ENCODE assay signal across 1 cellular context in genomic region chr17:31743767-31744166, GRCh38.
TF ChIP-seq lines count a peak whose summit lies in the region.

No MANE protein-coding gene starts in this region.

TF ChIP-seq in H1, 55 proteins besides CTCF, POLR2A, EP300 and RAD21:
- TF ChIP-seq TBP (IDR thresholded peaks at IDR 0.05; ENCODE audit: low read depth, low read length), result no peak
- TF ChIP-seq, protein P1, sequence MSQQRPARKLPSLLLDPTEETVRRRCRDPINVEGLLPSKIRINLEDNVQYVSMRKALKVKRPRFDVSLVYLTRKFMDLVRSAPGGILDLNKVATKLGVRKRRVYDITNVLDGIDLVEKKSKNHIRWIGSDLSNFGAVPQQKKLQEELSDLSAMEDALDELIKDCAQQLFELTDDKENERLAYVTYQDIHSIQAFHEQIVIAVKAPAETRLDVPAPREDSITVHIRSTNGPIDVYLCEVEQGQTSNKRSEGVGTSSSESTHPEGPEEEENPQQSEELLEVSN (IDR thresholded peaks at IDR 0.05), result no peak
- no peak for TF ChIP-seq NRF1 (IDR thresholded peaks at IDR 0.05; ENCODE audit: low read depth, low read length)
- no peak for TF ChIP-seq RFX5 (IDR thresholded peaks at IDR 0.05; ENCODE audit: borderline replicate concordance, low read depth, low read length)
- TF ChIP-seq POLR2AphosphoS5 (IDR thresholded peaks at IDR 0.05; ENCODE audit: low read depth, low read length), result no peak
- TF ChIP-seq CTBP2 (IDR thresholded peaks at IDR 0.05; ENCODE audit: borderline replicate concordance, insufficient read depth, insufficient read length, low read length), result no peak
- TF ChIP-seq KDM1A (IDR thresholded peaks at IDR 0.05; ENCODE audit: borderline replicate concordance, low read length), result no peak
- TF ChIP-seq, protein P2, sequence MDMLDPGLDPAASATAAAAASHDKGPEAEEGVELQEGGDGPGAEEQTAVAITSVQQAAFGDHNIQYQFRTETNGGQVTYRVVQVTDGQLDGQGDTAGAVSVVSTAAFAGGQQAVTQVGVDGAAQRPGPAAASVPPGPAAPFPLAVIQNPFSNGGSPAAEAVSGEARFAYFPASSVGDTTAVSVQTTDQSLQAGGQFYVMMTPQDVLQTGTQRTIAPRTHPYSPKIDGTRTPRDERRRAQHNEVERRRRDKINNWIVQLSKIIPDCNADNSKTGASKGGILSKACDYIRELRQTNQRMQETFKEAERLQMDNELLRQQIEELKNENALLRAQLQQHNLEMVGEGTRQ (IDR thresholded peaks at IDR 0.05; ENCODE audit: low read length), result no peak
- no peak for TF ChIP-seq SIN3A (conservative IDR thresholded peaks at IDR 0.05 in 1 of 2, IDR thresholded peaks at IDR 0.05 in 1 of 2; ENCODE audit: low read depth in 1 of 2, low read length in 2 of 2)
- TF ChIP-seq KDM5A (IDR thresholded peaks at IDR 0.05; ENCODE audit: low read length), result no peak
- TF ChIP-seq, protein P3, sequence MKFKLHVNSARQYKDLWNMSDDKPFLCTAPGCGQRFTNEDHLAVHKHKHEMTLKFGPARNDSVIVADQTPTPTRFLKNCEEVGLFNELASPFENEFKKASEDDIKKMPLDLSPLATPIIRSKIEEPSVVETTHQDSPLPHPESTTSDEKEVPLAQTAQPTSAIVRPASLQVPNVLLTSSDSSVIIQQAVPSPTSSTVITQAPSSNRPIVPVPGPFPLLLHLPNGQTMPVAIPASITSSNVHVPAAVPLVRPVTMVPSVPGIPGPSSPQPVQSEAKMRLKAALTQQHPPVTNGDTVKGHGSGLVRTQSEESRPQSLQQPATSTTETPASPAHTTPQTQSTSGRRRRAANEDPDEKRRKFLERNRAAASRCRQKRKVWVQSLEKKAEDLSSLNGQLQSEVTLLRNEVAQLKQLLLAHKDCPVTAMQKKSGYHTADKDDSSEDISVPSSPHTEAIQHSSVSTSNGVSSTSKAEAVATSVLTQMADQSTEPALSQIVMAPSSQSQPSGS (IDR thresholded peaks at IDR 0.05; ENCODE audit: low read length), result no peak
- TF ChIP-seq PHF8 (conservative IDR thresholded peaks at IDR 0.05; ENCODE audit: low read depth, low read length), result no peak
- no peak for TF ChIP-seq SP1 (IDR thresholded peaks at IDR 0.05; ENCODE audit: low read depth, low read length)
- TF ChIP-seq KDM4A (IDR thresholded peaks at IDR 0.05; ENCODE audit: low read depth, low read length, severe bottlenecking), result no peak
- no peak for TF ChIP-seq ATF3 (IDR thresholded peaks at IDR 0.05; ENCODE audit: insufficient read depth, low read depth, low read length)
- TF ChIP-seq FOSL1 (IDR thresholded peaks at IDR 0.05; ENCODE audit: insufficient read depth, low read depth, low read length), result no peak
